In genomic region chr18:28019425-28020108, GRCh38 we compare ENCODE assay signal across 12 cellular contexts.
"Had no signal": no experiment of that assay in that cellular context is flagged by ENCODE, and none has a peak within 500 bp of the region (broad histone marks: within the 10 kb centered on the region; RNA-seq: fewer than 3 reads in every experiment).

No MANE protein-coding gene starts in this region.

- H3K4me3 Mint-ChIP-seq: activated naive CD4-positive, alpha-beta T cell treated with anti-CD3 and anti-CD28 coated beads, Interleukin-2, amount 50 U/mL, for 24 hours had no signal

- H3K9me3 ChIP-seq: breast epithelium, esophagus squamous epithelium, heart left ventricle, thyroid gland, uterus had no signal

- H3K36me3 Mint-ChIP-seq: activated naive CD4-positive, alpha-beta T cell treated with anti-CD3 and anti-CD28 coated beads, Interleukin-2, amount 50 U/mL, for 24 hours had no signal

- H3K27ac ChIP-seq: breast epithelium, esophagus squamous epithelium, heart left ventricle, skin epidermis, thyroid gland, uterus had no signal

- H3K4me1 ChIP-seq: breast epithelium, esophagus squamous epithelium, thyroid gland, uterus had no signal

- H3K4me1 Mint-ChIP-seq: activated naive CD4-positive, alpha-beta T cell treated with anti-CD3 and anti-CD28 coated beads, Interleukin-2, amount 50 U/mL, for 24 hours had no signal

- ATAC-seq: activated CD4-positive, CD25-positive, alpha-beta regulatory T cell treated with anti-CD3 and anti-CD28 coated beads, Interleukin-2, amount 50 U/mL, for 24 hours; left ventricle myocardium superior had no signal

- DNase-seq: activated effector memory CD4-positive, alpha-beta T cell treated with Interleukin-2 at 50 U/mL for 16 hours; activated T-cell treated with anti-CD3 and anti-CD28 coated beads, Interleukin-2, amount 50 U/mL, for 1 hour; esophagus squamous epithelium; heart left ventricle; islet precursor cell; left ventricle myocardium superior; thyroid gland; uterus had no signal

- H3K36me3 ChIP-seq: breast epithelium, esophagus squamous epithelium, heart left ventricle, thyroid gland, uterus had no signal

- H3K27me3 Mint-ChIP-seq: activated naive CD4-positive, alpha-beta T cell treated with anti-CD3 and anti-CD28 coated beads, Interleukin-2, amount 50 U/mL, for 24 hours had no signal

- H3K27me3 ChIP-seq: breast epithelium, esophagus squamous epithelium, heart left ventricle, thyroid gland, uterus had no signal

- H3K4me3 ChIP-seq: breast epithelium, esophagus squamous epithelium, heart left ventricle, skin epidermis, thyroid gland, uterus had no signal

- H3K27ac Mint-ChIP-seq: activated naive CD4-positive, alpha-beta T cell treated with anti-CD3 and anti-CD28 coated beads, Interleukin-2, amount 50 U/mL, for 24 hours had no signal
